8 cellular contexts compared by ENCODE assay signal in genomic region chr18:11518788-11519685, GRCh38.
A peak's percentile ranks its signal among the peaks of the same experiment; 100 is the strongest.
DNase-seq lines count a peak whose midpoint lies in the region; ATAC-seq lines count a peak whose summit lies in the region.

No MANE protein-coding gene starts in this region.

- CTCF ChIA-PET in CD4-positive, alpha-beta memory T cell (lab: Charles Lee; ENCODE audit: partially characterized antibody), result interaction anchor here (0.7 to 1.7 kb wide), 6 partner anchors 13 to 68 kb away, joined by 3 to 4 read pairs (median 4); no protein-coding TSS in a partner anchor

- H3K27me3 Mint-ChIP-seq in CD4-positive, alpha-beta memory T cell, result peaks cover 4 to 6% of the 10 kb centered on the region in 2 donors
- no peaks in the 10 kb centered on the region for H3K27me3 Mint-ChIP-seq in activated T-cell treated with anti-CD3 and anti-CD28 coated beads, Interleukin-2, amount 50 U/mL, for 72 hours (ENCODE audit: low read depth)

- H3K27ac Mint-ChIP-seq in CD4-positive, alpha-beta memory T cell, result no peak overlapping the region
- no peak overlapping the region for H3K27ac Mint-ChIP-seq in activated T-cell treated with anti-CD3 and anti-CD28 coated beads, Interleukin-2, amount 50 U/mL, for 72 hours

- no peaks in the 10 kb centered on the region for H3K36me3 ChIP-seq in CD4-positive, alpha-beta memory T cell (ENCODE audit: insufficient read depth, low read length)

- peak in 3 of 5 donors; percentile 5 to 10 (median 7) for DNase-seq in CD4-positive, alpha-beta memory T cell
- DNase-seq in NCI-H526 (lab: John Stamatoyannopoulos, UW) (peak; percentile 27 to 65), hippocampal formation (lab: John Stamatoyannopoulos, UW) (peak; percentile 13 to 16)
- DNase-seq in activated T-cell treated with anti-CD3 and anti-CD28 coated beads, Interleukin-2, amount 50 U/mL, for 72 hours, result peak; percentile 37 to 49
- peak; percentile 23 for DNase-seq in stimulated activated CD4-positive, alpha-beta T cell treated with anti-CD3 and anti-CD28 coated beads, Interleukin-4, amount 100 ng/mL, for 24 hours

- no peaks in the 10 kb centered on the region for H3K4me1 ChIP-seq in CD4-positive, alpha-beta memory T cell (ENCODE audit: insufficient read depth, low read length)

- H3K4me3 ChIP-seq in CD4-positive, alpha-beta memory T cell (ENCODE audit: low read length in 2 of 2), result no peak overlapping the region

- no peaks in the 10 kb centered on the region for H3K27me3 ChIP-seq in CD4-positive, alpha-beta memory T cell (ENCODE audit: insufficient read depth, low read length)

- no peak overlapping the region for H3K4me3 Mint-ChIP-seq in CD4-positive, alpha-beta memory T cell
- no peak overlapping the region for H3K4me3 Mint-ChIP-seq in activated T-cell treated with anti-CD3 and anti-CD28 coated beads, Interleukin-2, amount 50 U/mL, for 72 hours

- peak; percentile 88 for ATAC-seq in GM18868 (IDR thresholded peaks at IDR 0.05; ENCODE audit: unreplicated experiment)
- peak; percentile 81 for ATAC-seq in HG03066 (IDR thresholded peaks at IDR 0.05; ENCODE audit: low read depth, unreplicated experiment)
- ATAC-seq in activated T-cell treated with anti-CD3 and anti-CD28 coated beads, Interleukin-2, amount 50 U/mL, for 72 hours (replicated peaks in 1 of 2), result peak; percentile 48 to 53
- no peak for ATAC-seq in GM21825 (IDR thresholded peaks at IDR 0.05; ENCODE audit: unreplicated experiment)

- H3K4me1 Mint-ChIP-seq in CD4-positive, alpha-beta memory T cell, result no peaks in the 10 kb centered on the region
- no peaks in the 10 kb centered on the region for H3K4me1 Mint-ChIP-seq in activated T-cell treated with anti-CD3 and anti-CD28 coated beads, Interleukin-2, amount 50 U/mL, for 72 hours (ENCODE audit: low read depth)

- H3K9me3 Mint-ChIP-seq in CD4-positive, alpha-beta memory T cell, result no peaks in the 10 kb centered on the region
- H3K9me3 Mint-ChIP-seq in activated T-cell treated with anti-CD3 and anti-CD28 coated beads, Interleukin-2, amount 50 U/mL, for 72 hours, result no peaks in the 10 kb centered on the region

- POLR2A ChIA-PET in CD4-positive, alpha-beta memory T cell (lab: Charles Lee; ENCODE audit: partially characterized antibody), result no interaction called here

- H3K9me3 ChIP-seq in CD4-positive, alpha-beta memory T cell (ENCODE audit: control insufficient read depth in 1 of 2, low read length in 2 of 2), result no peaks in the 10 kb centered on the region

- H3K36me3 Mint-ChIP-seq in CD4-positive, alpha-beta memory T cell, result no peaks in the 10 kb centered on the region
- no peaks in the 10 kb centered on the region for H3K36me3 Mint-ChIP-seq in activated T-cell treated with anti-CD3 and anti-CD28 coated beads, Interleukin-2, amount 50 U/mL, for 72 hours (ENCODE audit: insufficient read depth in 2 of 2)

- H3K27ac ChIP-seq in CD4-positive, alpha-beta memory T cell (ENCODE audit: low read depth, low read length), result no peak overlapping the region

- intact Hi-C loops in CD4-positive, alpha-beta memory T cell (cut with micrococcal nuclease), result no loop called here
